In genomic region chr12:48189331-48190125, GRCh38 we compare ENCODE assay signal across 9 cellular contexts. TPM values are rescaled to one million over a fixed set of nuclear protein-coding genes. Genes with fewer than 3 reads are reported as not detected.
DNase-seq lines count a peak whose midpoint lies in the region; ATAC-seq and TF ChIP-seq lines count a peak whose summit lies in the region.
"Had no signal": no experiment of that assay in that cellular context is flagged by ENCODE, and none has a peak within 500 bp of the region (broad histone marks: within the 10 kb centered on the region; RNA-seq: fewer than 3 reads in every experiment).

No MANE protein-coding gene starts in this region.

- no peak overlapping the region for H3K4me2 ChIP-seq in neuronal stem cell (ENCODE audit: insufficient read depth, low read length, poor library complexity, severe bottlenecking)

- H3K9me3 Mint-ChIP-seq in activated T-cell treated with anti-CD3 and anti-CD28 coated beads, Interleukin-2, amount 50 U/mL, for 4 hours: no peaks in the 10 kb centered on the region

- H3K9me3 ChIP-seq in neuronal stem cell (replicated peaks in 1 of 2; ENCODE audit: control insufficient read depth in 2 of 2, insufficient read depth in 1 of 2, low read depth in 1 of 2, low read length in 2 of 2) (peaks cover 0 to 2% of the 10 kb centered on the region in 2 donors), tibial nerve (no peaks in the 10 kb centered on the region)

- peaks cover 2% of the 10 kb centered on the region for H3K4me1 Mint-ChIP-seq in activated T-cell treated with anti-CD3 and anti-CD28 coated beads, Interleukin-2, amount 50 U/mL, for 4 hours (ENCODE audit: low read depth)

- TF ChIP-seq POLR2A in tibial nerve (IDR thresholded peaks at IDR 0.05): no peak

- no peaks in the 10 kb centered on the region for H3K79me1 ChIP-seq in neuronal stem cell (ENCODE audit: low read depth, low read length)

- H3K14ac ChIP-seq in neuronal stem cell (ENCODE audit: low read length): no peak overlapping the region

- DNase-seq in activated gamma-delta T cell treated with Interleukin-2 at 50 U/mL for 16 hours: peak; percentile 68
- no peak for DNase-seq in activated gamma-delta T cell (lab: John Stamatoyannopoulos, UW)
- DNase-seq in HUDEP-2 (lab: John Stamatoyannopoulos, UW; ENCODE audit: unreplicated experiment in 76 of 76): peak in 61 of 76 experiments; percentile 7 to 81 (median 47)
- peak; percentile 60 for DNase-seq in OCI-M2 (lab: John Stamatoyannopoulos, UW; ENCODE audit: unreplicated experiment)
- DNase-seq in activated T-cell treated with anti-CD3 and anti-CD28 coated beads, Interleukin-2, amount 50 U/mL, for 4 hours: peak; percentile 64
- DNase-seq in fibroblast of mammary gland (ENCODE audit: low read depth): peak; percentile 72
- peak; percentile 80 for DNase-seq in neuronal stem cell (ENCODE audit: low spot score)
- peak; percentile 73 to 90 for DNase-seq in tibial nerve (ENCODE audit: low spot score in 2 of 2)

- TF ChIP-seq EP300 in tibial nerve (IDR thresholded peaks at IDR 0.05): no peak

- H3K36me3 ChIP-seq in neuronal stem cell (replicated peaks in 1 of 2; ENCODE audit: control insufficient read depth in 2 of 2, insufficient read depth in 2 of 2, low read length in 2 of 2): no peaks in the 10 kb centered on the region
- H3K36me3 ChIP-seq in tibial nerve: no peaks in the 10 kb centered on the region

- ATAC-seq in activated T-cell treated with anti-CD3 and anti-CD28 coated beads, Interleukin-2, amount 50 U/mL, for 4 hours: peak; percentile 67 to 72

- no peak overlapping the region for H2BK12ac ChIP-seq in neuronal stem cell (ENCODE audit: low read length)

- H3K4me3 Mint-ChIP-seq in activated T-cell treated with anti-CD3 and anti-CD28 coated beads, Interleukin-2, amount 50 U/mL, for 4 hours: no peak overlapping the region

- no peak overlapping the region for H2BK15ac ChIP-seq in neuronal stem cell (ENCODE audit: low read length)

- no peak overlapping the region for H3K18ac ChIP-seq in neuronal stem cell (ENCODE audit: low read length)

- H3K36me3 Mint-ChIP-seq in activated T-cell treated with anti-CD3 and anti-CD28 coated beads, Interleukin-2, amount 50 U/mL, for 4 hours (ENCODE audit: insufficient read depth): no peaks in the 10 kb centered on the region

- H3K4me3 ChIP-seq in fibroblast of mammary gland (ENCODE audit: control insufficient read depth, low read depth, low read length) (no peak overlapping the region), neuronal stem cell (ENCODE audit: low read length in 2 of 2) (no peak overlapping the region), tibial nerve (no peak overlapping the region)
- H3K4me3 ChIP-seq: skin epidermis had no signal

- no peak overlapping the region for H4K91ac ChIP-seq in neuronal stem cell (ENCODE audit: low read depth, low read length, poor library complexity)

- H3K27ac ChIP-seq in neuronal stem cell (replicated peaks; ENCODE audit: low read length) (no peak overlapping the region), tibial nerve (peak overlapping the region in 1 of 4 donors; percentile 8)
- H3K27ac ChIP-seq: skin epidermis had no signal

- H3K4me1 ChIP-seq in neuronal stem cell (ENCODE audit: control insufficient read depth in 2 of 2, insufficient read depth in 1 of 2, low read depth in 1 of 2, low read length in 2 of 2) (peaks cover 8 to 16% of the 10 kb centered on the region in 2 donors), tibial nerve (peaks cover 0 to 46% (median under 1%) of the 10 kb centered on the region in 4 donors)

- WGBS in neuronal stem cell (ENCODE audit: extremely low coverage in 2 of 2, insufficient read length in 2 of 2, insufficient replicate concordance in 1 of 2), 2 donors: no CpG with 5 or more reads among the region's 6 CpGs
- WGBS in tibial nerve, 2 donors: 26% methylated on average over 6 of the region's 6 CpGs

- no peak overlapping the region for H2BK5ac ChIP-seq in neuronal stem cell (ENCODE audit: low read length)

- H2AFZ ChIP-seq in neuronal stem cell (ENCODE audit: low read length): peak overlapping the region; percentile 5

- peaks cover 27% of the 10 kb centered on the region for H3K27me3 Mint-ChIP-seq in activated T-cell treated with anti-CD3 and anti-CD28 coated beads, Interleukin-2, amount 50 U/mL, for 4 hours (ENCODE audit: low read depth)

- no peak overlapping the region for H4K8ac ChIP-seq in neuronal stem cell (ENCODE audit: low read depth, low read length)

- H3K27me3 ChIP-seq in neuronal stem cell (ENCODE audit: control insufficient read depth in 3 of 3, insufficient read depth in 3 of 3, low read depth in 1 of 3, low read length in 3 of 3) (peaks cover 0 to 13% (median 2%) of the 10 kb centered on the region in 3 experiments), tibial nerve (peaks cover 0 to 4% of the 10 kb centered on the region in 2 donors)

- no peak overlapping the region for H3K23ac ChIP-seq in neuronal stem cell (ENCODE audit: low read depth, low read length, poor library complexity)

- peak; percentile 84 for TF ChIP-seq CTCF in fibroblast of mammary gland (conservative IDR thresholded peaks at IDR 0.05; ENCODE audit: control insufficient read depth, insufficient read depth, low read depth, low read length)
- peak; percentile 73 to 94 (median 85) for TF ChIP-seq CTCF in tibial nerve (IDR thresholded peaks at IDR 0.05)

- no peak overlapping the region for H3K4ac ChIP-seq in neuronal stem cell (ENCODE audit: low read length)

- no peak overlapping the region for H2BK120ac ChIP-seq in neuronal stem cell (ENCODE audit: low read depth, low read length)

- H3K9ac ChIP-seq in neuronal stem cell (ENCODE audit: low read depth, low read length, poor library complexity): no peak overlapping the region

- no peak overlapping the region for H2AK5ac ChIP-seq in neuronal stem cell (ENCODE audit: low read depth, low read length)

RNA-seq across cellular contexts. Expression of gene CCDC184, which starts 6.1 kb away (rescaled TPM):
- under 1 TPM; 0.22 to 0.61 (median 0.34) TPM for total RNA-seq in activated T-cell treated with anti-CD3 and anti-CD28 coated beads, Interleukin-2, amount 50 U/mL, for 4 hours
- polyA plus RNA-seq in neuronal stem cell (2013, experiment 1 of 2): 3.2 TPM
- polyA plus RNA-seq in neuronal stem cell (2013, experiment 2 of 2): 3.0 TPM
- total RNA-seq in tibial nerve: 1 to 10 TPM; 2.1 to 4.3 (median 2.9) TPM

RNA-seq across cellular contexts. Expression of gene OR10AD1, which starts 13.6 kb away (rescaled TPM):
- total RNA-seq in activated T-cell treated with anti-CD3 and anti-CD28 coated beads, Interleukin-2, amount 50 U/mL, for 4 hours: not detected
- not detected for polyA plus RNA-seq in neuronal stem cell (2013, experiment 1 of 2)
- polyA plus RNA-seq in neuronal stem cell (2013, experiment 2 of 2): not detected
- total RNA-seq in tibial nerve: not detected

RNA-seq across cellular contexts. Expression of gene ASB8, which starts 32.2 kb away (rescaled TPM):
- 10 to 100 TPM; 28.2 to 34.4 (median 32.8) TPM for total RNA-seq in activated T-cell treated with anti-CD3 and anti-CD28 coated beads, Interleukin-2, amount 50 U/mL, for 4 hours
- 6.1 TPM for polyA plus RNA-seq in neuronal stem cell (2013, experiment 1 of 2)
- 6.7 TPM for polyA plus RNA-seq in neuronal stem cell (2013, experiment 2 of 2)
- 10 to 100 TPM; 25.1 to 40.2 (median 28.2) TPM for total RNA-seq in tibial nerve
